ENCODE assay signal across 10 cellular contexts in the genomic region with DNA sequence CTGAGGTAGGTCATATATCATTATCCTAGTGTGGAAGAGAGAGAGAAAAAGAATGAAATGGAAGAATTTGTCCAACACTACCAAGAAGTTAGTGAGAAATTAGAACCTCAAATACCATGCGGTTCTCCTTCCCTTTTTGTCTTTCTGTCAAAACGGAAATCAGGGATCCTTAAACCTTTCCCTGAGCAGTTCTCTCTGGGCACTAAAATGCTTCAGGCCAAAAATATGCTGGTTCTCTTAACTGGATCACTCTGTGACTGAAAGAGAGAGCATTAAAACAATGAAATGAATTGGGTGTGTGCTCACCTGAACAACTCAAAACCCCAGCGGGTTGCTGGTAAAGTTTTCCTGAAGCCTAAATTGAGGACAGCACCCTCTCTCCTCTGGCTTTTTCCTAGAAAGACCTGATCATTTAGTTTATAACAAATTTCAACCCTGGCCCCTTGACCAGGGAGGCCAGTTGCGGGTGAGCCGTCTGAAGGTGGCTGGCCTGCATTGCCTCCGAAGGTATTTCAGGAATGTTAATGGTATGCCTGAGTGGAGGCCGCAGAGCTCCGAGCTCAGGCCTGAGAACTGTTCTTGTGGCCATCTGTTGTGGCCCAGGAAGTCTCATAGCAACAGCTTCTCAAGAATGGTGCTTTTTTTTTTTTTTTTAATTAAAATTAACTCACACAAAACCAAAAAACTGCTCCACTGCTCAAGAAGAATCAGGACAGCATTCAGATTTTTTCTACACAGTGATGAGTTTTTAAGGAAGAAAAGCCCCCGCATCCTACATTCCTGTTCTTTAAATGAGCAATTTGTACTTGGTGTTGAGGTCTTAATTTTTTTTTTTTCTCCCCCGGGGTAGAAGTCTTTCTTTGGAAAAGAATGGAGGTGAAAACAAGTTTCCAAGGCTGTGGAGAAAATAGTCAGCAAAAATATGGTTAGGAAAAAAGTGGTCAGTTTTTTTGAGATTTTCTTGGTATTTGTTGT.
DNase-seq lines count a peak whose midpoint lies in the region; ATAC-seq and TF ChIP-seq lines count a peak whose summit lies in the region.
"Had no signal": no experiment of that assay in that cellular context is flagged by ENCODE, and none has a peak within 500 bp of the region (broad histone marks: within the 10 kb centered on the region; RNA-seq: fewer than 3 reads in every experiment).

No MANE protein-coding gene starts in this region.

- H3K4me1 ChIP-seq in thyroid gland = peaks cover 45 to 52% of the 10 kb centered on the region in 2 donors

- no peaks in the 10 kb centered on the region for H3K27me3 ChIP-seq in thyroid gland

- no peak for TF ChIP-seq CTCF in thyroid gland (IDR thresholded peaks at IDR 0.05)

- DNase-seq in HT1080 (ENCODE audit: low read depth) (peak; percentile 92), cerebellar cortex (ENCODE audit: low spot score) (peak; percentile 87), kidney tubule cell (ENCODE audit: low spot score) (peak; percentile 99), thyroid gland (peak; percentile 92), HUDEP-2 (lab: John Stamatoyannopoulos, UW; ENCODE audit: unreplicated experiment in 76 of 76) (no peak), NCI-H82 treated with DMSO at 0.1 percent for 48 hours (lab: John Stamatoyannopoulos, UW; ENCODE audit: unreplicated experiment) (no peak)
- DNase-seq in effector CD4-positive, alpha-beta T cell = no peak
- DNase-seq: activated naive CD4-positive, alpha-beta T cell treated with anti-CD3 and anti-CD28 coated beads, Interleukin-2, amount 10 ng/mL, durations not matched to agents 7 days and 5 days had no signal

- peak overlapping the region; percentile 84 to 96 (median 86) for H3K27ac ChIP-seq in thyroid gland

- no peak overlapping the region for H3K4me3 ChIP-seq in thyroid gland (replicated peaks in 1 of 3)
- H3K4me3 ChIP-seq: skin epidermis had no signal

- no peak for ATAC-seq in GM19395 (IDR thresholded peaks at IDR 0.05; ENCODE audit: unreplicated experiment)

- no peaks in the 10 kb centered on the region for H3K9me3 ChIP-seq in thyroid gland

- peak in 1 of 2 donors; percentile 41 for TF ChIP-seq POLR2A in thyroid gland (IDR thresholded peaks at IDR 0.05)

- intact Hi-C loops in thyroid gland (cut with DNase I) = no loop called here

- 34 to 40% methylated on average over 10 of the region's 10 CpGs for WGBS in thyroid gland, 2 donors

- no peaks in the 10 kb centered on the region for H3K36me3 ChIP-seq in thyroid gland

Comparison
In these comparisons a context has a peak if more than half of its experiments do, and no peak if none do; other contexts are left out.
1. DNase-seq: peak in HT1080 (single experiment), cerebellar cortex (single experiment), kidney tubule cell (single experiment) and thyroid gland (2 of 2); none in effector CD4-positive, alpha-beta T cell (single experiment), HUDEP-2 (0 of 76) and NCI-H82 treated with DMSO at 0.1 percent for 48 hours (single experiment).